ENCODE assay signal across 8 cellular contexts in genomic region chr16:58306327-58306726, GRCh38. TPM values are rescaled to one million over a fixed set of nuclear protein-coding genes. Genes with fewer than 3 reads are reported as not detected.
DNase-seq lines count a peak whose midpoint lies in the region; ATAC-seq and TF ChIP-seq lines count a peak whose summit lies in the region.

No MANE protein-coding gene starts in this region.

- DNase-seq in heart left ventricle = no peak
- DNase-seq in right atrium auricular region (ENCODE audit: low spot score) = no peak
- peak; percentile 9 to 45 for DNase-seq in activated CD4-positive, alpha-beta T cell treated with anti-CD3 and anti-CD28 coated beads for 24 hours (ENCODE audit: low read depth in 2 of 2)
- DNase-seq in esophagus muscularis mucosa (ENCODE audit: extremely low spot score) = no peak
- peak; percentile 18 to 39 for DNase-seq in stimulated activated CD4-positive, alpha-beta T cell treated with anti-CD3 and anti-CD28 coated beads, Interleukin-1b, Interleukin-23, amount 100 ng/mL, for 4 hours (ENCODE audit: low read depth in 2 of 2)
- DNase-seq in NCI-H2029 treated with DMSO at 0.1 percent for 48 hours (lab: John Stamatoyannopoulos, UW) = no peak
- no peak for DNase-seq in NCI-H2196 treated with DMSO at 0.1 percent for 48 hours (lab: John Stamatoyannopoulos, UW; ENCODE audit: unreplicated experiment)

- ATAC-seq in heart left ventricle (no peak), HG03571 (IDR thresholded peaks at IDR 0.05; ENCODE audit: unreplicated experiment) (no peak)

- 87 to 92% (median 87%) methylated on average over 3 of the region's 3 CpGs for WGBS in heart left ventricle, 4 donors
- 80% methylated on average over 3 of the region's 3 CpGs for WGBS in esophagus muscularis mucosa

- no peak for TF ChIP-seq POLR2A in heart left ventricle (IDR thresholded peaks at IDR 0.05)
- TF ChIP-seq POLR2A in esophagus muscularis mucosa (IDR thresholded peaks at IDR 0.05; ENCODE audit: low read depth) = no peak

- peak in 9 of 12 donors; percentile 25 to 54 (median 44) for TF ChIP-seq CTCF in heart left ventricle (IDR thresholded peaks at IDR 0.05)
- peak in 1 of 2 donors; percentile 40 for TF ChIP-seq CTCF in right atrium auricular region (IDR thresholded peaks at IDR 0.05)
- TF ChIP-seq CTCF in esophagus muscularis mucosa (IDR thresholded peaks at IDR 0.05) = peak; percentile 30 to 43 (median 32)

- no peak overlapping the region for H3K4me3 ChIP-seq in heart left ventricle
- no peak overlapping the region for H3K4me3 ChIP-seq in right atrium auricular region
- H3K4me3 ChIP-seq in esophagus muscularis mucosa = no peak overlapping the region

- H3K9me3 ChIP-seq in heart left ventricle (peaks cover 0 to 5% (median 0%) of the 10 kb centered on the region in 12 donors), right atrium auricular region (peaks cover 0 to 1% of the 10 kb centered on the region in 2 donors), esophagus muscularis mucosa (peaks cover 0 to 4% (median 2%) of the 10 kb centered on the region in 4 donors)

- H3K27me3 ChIP-seq in heart left ventricle (no peaks in the 10 kb centered on the region), right atrium auricular region (no peaks in the 10 kb centered on the region), esophagus muscularis mucosa (no peaks in the 10 kb centered on the region)

- H3K27ac ChIP-seq in heart left ventricle (no peak overlapping the region), right atrium auricular region (no peak overlapping the region), esophagus muscularis mucosa (replicated peaks in 1 of 4) (no peak overlapping the region)

- no peaks in the 10 kb centered on the region for H3K36me3 ChIP-seq in heart left ventricle
- H3K36me3 ChIP-seq in right atrium auricular region = no peaks in the 10 kb centered on the region
- H3K36me3 ChIP-seq in esophagus muscularis mucosa = no peaks in the 10 kb centered on the region

- H3K4me1 ChIP-seq in heart left ventricle (peaks cover 0 to 8% (median 0%) of the 10 kb centered on the region in 12 donors), right atrium auricular region (peaks cover 0 to 4% of the 10 kb centered on the region in 2 donors), esophagus muscularis mucosa (no peaks in the 10 kb centered on the region)

- no peak for TF ChIP-seq EP300 in esophagus muscularis mucosa (IDR thresholded peaks at IDR 0.05)

- intact Hi-C loops in heart left ventricle (cut with DNase I) (loop anchor here in 2 of 10 donors (5.0 to 10.0 kb wide), 2 partner anchors 282 to 284 kb away; partner anchors contain the start of gene MMP15 (in 1 of the 2)), esophagus muscularis mucosa (cut with DNase I) (no loop called here)

RNA-seq across cellular contexts. Expression of gene PRSS54, which starts 11.5 kb away (rescaled TPM):
- total RNA-seq in heart left ventricle = not detected
- polyA plus RNA-seq in heart left ventricle = not detected
- not detected for total RNA-seq in right atrium auricular region
- not detected for total RNA-seq in esophagus muscularis mucosa

Comparison
In these comparisons a context has a peak if more than half of its experiments do, and no peak if none do; other contexts are left out.
1. DNase-seq: peak in activated CD4-positive, alpha-beta T cell treated with anti-CD3 and anti-CD28 coated beads for 24 hours (2 of 2) and stimulated activated CD4-positive, alpha-beta T cell treated with anti-CD3 and anti-CD28 coated beads, Interleukin-1b, Interleukin-23, amount 100 ng/mL, for 4 hours (2 of 2); none in heart left ventricle (0 of 5), right atrium auricular region (single experiment), esophagus muscularis mucosa (single experiment), NCI-H2029 treated with DMSO at 0.1 percent for 48 hours (single experiment) and NCI-H2196 treated with DMSO at 0.1 percent for 48 hours (single experiment).